17 cellular contexts compared by ENCODE assay signal in the genomic region with DNA sequence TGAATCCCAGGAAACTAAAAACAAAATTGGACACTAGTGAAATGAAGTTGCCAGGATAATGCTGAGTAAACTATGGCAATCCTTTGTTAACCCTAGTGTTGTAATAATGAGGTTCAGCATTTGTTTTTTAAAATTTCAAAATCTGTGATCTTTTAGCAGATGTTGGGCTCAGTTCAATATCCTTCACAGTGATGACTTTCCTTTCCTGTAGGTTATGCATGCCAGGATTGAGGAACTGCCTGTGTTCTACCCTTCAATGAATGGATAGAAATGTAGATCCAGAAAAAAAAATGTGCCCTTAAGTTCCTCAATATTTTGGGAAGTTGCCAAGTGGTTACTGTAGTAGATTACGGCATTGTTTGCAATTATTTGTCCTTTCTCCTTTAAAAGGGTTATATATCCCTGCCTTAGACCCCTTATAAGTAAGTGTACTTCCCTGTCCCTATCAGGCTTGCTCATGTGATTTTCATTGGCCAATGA. TPM values are rescaled to one million over a fixed set of nuclear protein-coding genes. Genes with fewer than 3 reads are reported as not detected.
DNase-seq lines count a peak whose midpoint lies in the region; ATAC-seq and TF ChIP-seq lines count a peak whose summit lies in the region.
"Had no signal": no experiment of that assay in that cellular context is flagged by ENCODE, and none has a peak within 500 bp of the region (broad histone marks: within the 10 kb centered on the region; RNA-seq: fewer than 3 reads in every experiment).

No MANE protein-coding gene starts in this region.

- H3K4me2 ChIP-seq in mesenchymal stem cell (ENCODE audit: low read length, poor library complexity, severe bottlenecking): no peak overlapping the region

- no peak overlapping the region for H3K4ac ChIP-seq in mesenchymal stem cell (ENCODE audit: low read depth in 1 of 2, low read length in 2 of 2)

- TF ChIP-seq CTCF in esophagus squamous epithelium (IDR thresholded peaks at IDR 0.05): no peak

- H3K4me1 ChIP-seq in esophagus squamous epithelium: peaks cover 0 to 44% (median 0%) of the 10 kb centered on the region in 3 donors
- peaks cover 2% of the 10 kb centered on the region for H3K4me1 ChIP-seq in mesenchymal stem cell (ENCODE audit: control insufficient read depth, insufficient read depth, low read depth, low read length)
- H3K4me1 ChIP-seq: SJCRH30 had no signal

- H4K91ac ChIP-seq in mesenchymal stem cell (ENCODE audit: low read length): no peak overlapping the region

- H3K27ac ChIP-seq in esophagus squamous epithelium: peak overlapping the region in 3 of 4 donors; percentile 23 to 43 (median 35)
- H3K27ac ChIP-seq in mesenchymal stem cell (ENCODE audit: low read length, poor library complexity, severe bottlenecking): no peak overlapping the region
- H3K27ac ChIP-seq: dorsolateral prefrontal cortex, SJCRH30 had no signal

- no peak for TF ChIP-seq POLR2A in esophagus squamous epithelium (IDR thresholded peaks at IDR 0.05)

- H4K8ac ChIP-seq in mesenchymal stem cell (ENCODE audit: low read length): no peak overlapping the region

- peak overlapping the region; percentile 16 for H3K9ac ChIP-seq in mesenchymal stem cell (ENCODE audit: low read length)

- H3K79me1 ChIP-seq in mesenchymal stem cell (replicated peaks; ENCODE audit: low read length, poor library complexity, severe bottlenecking): no peaks in the 10 kb centered on the region

- H3K18ac ChIP-seq in mesenchymal stem cell (ENCODE audit: low read depth in 1 of 2, low read length in 2 of 2): no peak overlapping the region

- ATAC-seq in HG02763 (IDR thresholded peaks at IDR 0.05; ENCODE audit: unreplicated experiment) (no peak), GM18520 (IDR thresholded peaks at IDR 0.05; ENCODE audit: unreplicated experiment) (no peak), GM18498 (IDR thresholded peaks at IDR 0.05; ENCODE audit: unreplicated experiment) (no peak)
- ATAC-seq: activated CD8-positive, alpha-beta T cell treated with anti-CD3 and anti-CD28 coated beads, Interleukin-2, amount 10 ng/mL, durations not matched to agents 7 days and 5 days; stimulated activated naive CD8-positive, alpha-beta T cell treated with anti-CD3 and anti-CD28 coated beads, Interleukin-15, amount 100 ng/mL, for 72 hours had no signal

- no peak overlapping the region for H2BK15ac ChIP-seq in mesenchymal stem cell (ENCODE audit: low read depth, poor library complexity, severe bottlenecking)

- H3K23ac ChIP-seq in mesenchymal stem cell (ENCODE audit: low read length in 2 of 2): no peak overlapping the region

- H2AFZ ChIP-seq in mesenchymal stem cell (ENCODE audit: low read depth, low read length): no peak overlapping the region

- H3K27me3 ChIP-seq in esophagus squamous epithelium (no peaks in the 10 kb centered on the region), mesenchymal stem cell (ENCODE audit: control insufficient read depth in 1 of 2, insufficient read depth in 1 of 2, low read length in 2 of 2) (no peaks in the 10 kb centered on the region)
- H3K27me3 ChIP-seq: SJCRH30 had no signal

- DNase-seq in CD1c-positive myeloid dendritic cell (ENCODE audit: extremely low spot score): peak; percentile 95
- peak; percentile 50 to 77 for DNase-seq in NOMO-1 (lab: John Stamatoyannopoulos, UW; ENCODE audit: unreplicated experiment in 2 of 2)
- no peak for DNase-seq in esophagus squamous epithelium (lab: John Stamatoyannopoulos, UW)
- no peak for DNase-seq in mesenchymal stem cell
- no peak for DNase-seq in C1 segment of cervical spinal cord (lab: John Stamatoyannopoulos, UW)
- DNase-seq: activated CD8-positive, alpha-beta T cell treated with anti-CD3 and anti-CD28 coated beads, Interleukin-2, amount 10 ng/mL, durations not matched to agents 7 days and 5 days; DMS79 treated with DMSO at 0.1 percent for 48 hours; dorsolateral prefrontal cortex; HCEC 1CT; NCI-H187; NCI-H748 treated with DMSO at 0.1 percent for 48 hours; occipital lobe; SJCRH30; stimulated activated naive CD8-positive, alpha-beta T cell treated with anti-CD3 and anti-CD28 coated beads, Interleukin-15, amount 100 ng/mL, for 72 hours had no signal

- H2BK5ac ChIP-seq in mesenchymal stem cell (ENCODE audit: low read depth, low read length, poor library complexity, severe bottlenecking): no peak overlapping the region

- no peak overlapping the region for H2BK12ac ChIP-seq in mesenchymal stem cell (ENCODE audit: low read length in 2 of 2)

- H3K14ac ChIP-seq in mesenchymal stem cell (ENCODE audit: low read length in 2 of 2): no peak overlapping the region

- H3K4me3 ChIP-seq in esophagus squamous epithelium (no peak overlapping the region), mesenchymal stem cell (ENCODE audit: insufficient read depth in 1 of 2, low read depth in 1 of 2, low read length in 2 of 2) (peak overlapping the region in 1 of 2 experiments; percentile 27)
- H3K4me3 ChIP-seq: dorsolateral prefrontal cortex, SJCRH30 had no signal

- WGBS in esophagus squamous epithelium, 2 donors: 26 to 62% methylated on average over 1 of the region's 1 CpG
- WGBS in mesenchymal stem cell: no CpG with 5 or more reads among the region's 1 CpG

- H3K9me3 ChIP-seq in esophagus squamous epithelium (no peaks in the 10 kb centered on the region), mesenchymal stem cell (ENCODE audit: control insufficient read depth, low read length) (peaks cover 16% of the 10 kb centered on the region)

- H3K36me3 ChIP-seq in esophagus squamous epithelium: no peaks in the 10 kb centered on the region
- H3K36me3 ChIP-seq in mesenchymal stem cell (ENCODE audit: control insufficient read depth in 1 of 2, insufficient read depth in 2 of 2, low read depth in 1 of 2, low read length in 2 of 2): no peaks in the 10 kb centered on the region
- H3K36me3 ChIP-seq: SJCRH30 had no signal

- H2AK5ac ChIP-seq in mesenchymal stem cell (ENCODE audit: low read length, severe bottlenecking): no peak overlapping the region

- intact Hi-C loops in esophagus squamous epithelium (cut with DNase I): no loop called here

- no peak overlapping the region for H2BK120ac ChIP-seq in mesenchymal stem cell (ENCODE audit: low read depth, low read length)

RNA-seq across cellular contexts. Expression of gene IRF2BP2, which starts 35.5 kb away (rescaled TPM):
- total RNA-seq in esophagus squamous epithelium: 10 to 100 TPM; 52.5 to 66.8 (median 57.6) TPM
- polyA plus RNA-seq in mesenchymal stem cell (2013, experiment 1 of 2): 98.6 TPM
- polyA plus RNA-seq in mesenchymal stem cell (2013, experiment 2 of 2): 94.7 TPM

Comparison
In these comparisons a context has a peak if more than half of its experiments do, and no peak if none do; other contexts are left out.
1. DNase-seq: peak in CD1c-positive myeloid dendritic cell (single experiment) and NOMO-1 (2 of 2); none in esophagus squamous epithelium (single experiment), mesenchymal stem cell (single experiment) and C1 segment of cervical spinal cord (0 of 14).